ENCODE assay signal across 16 cellular contexts in the genomic region with DNA sequence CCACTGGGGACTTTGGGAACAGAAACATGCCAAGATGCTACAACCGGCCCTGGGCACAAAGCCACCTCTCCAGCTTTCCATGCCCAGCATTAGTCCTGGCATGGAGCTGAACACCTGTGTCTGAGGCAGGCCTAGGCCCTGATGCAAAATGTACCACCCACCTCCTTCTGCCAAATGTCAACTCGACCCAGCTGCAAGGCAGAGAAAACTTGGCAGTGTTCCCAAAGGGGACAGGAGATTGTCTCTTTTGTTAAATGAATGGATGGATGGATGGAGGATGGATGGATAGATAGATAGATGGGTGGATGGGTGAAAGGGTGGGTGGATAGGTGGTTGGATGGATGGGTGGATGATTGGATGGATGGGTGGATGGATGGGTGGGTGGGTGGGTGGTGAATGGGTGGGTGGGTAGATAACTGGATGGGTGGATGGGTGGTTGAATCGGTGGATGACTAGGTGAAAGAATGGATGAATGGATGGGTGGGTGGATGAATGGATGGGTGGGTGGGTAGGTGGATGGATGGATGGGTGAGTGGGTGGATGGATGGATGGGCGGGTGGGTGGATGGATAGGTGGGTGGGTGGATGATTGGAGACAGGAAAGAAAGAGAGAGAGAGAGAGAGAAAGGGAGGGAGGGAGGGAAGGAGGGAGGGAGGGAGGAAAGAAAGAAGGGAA.
DNase-seq lines count a peak whose midpoint lies in the region; ATAC-seq and TF ChIP-seq lines count a peak whose summit lies in the region.
"Had no signal": no experiment of that assay in that cellular context is flagged by ENCODE, and none has a peak within 500 bp of the region (broad histone marks: within the 10 kb centered on the region; RNA-seq: fewer than 3 reads in every experiment).

No MANE protein-coding gene starts in this region.

- no peak for TF ChIP-seq CTCF in osteocyte (IDR thresholded peaks at IDR 0.05)

- no peak for ATAC-seq in activated naive CD8-positive, alpha-beta T cell treated with anti-CD3 and anti-CD28 coated beads, Interleukin-2, amount 10 ng/mL, durations not matched to agents 7 days and 5 days (ENCODE audit: low read depth)
- no peak for ATAC-seq in central memory CD8-positive, alpha-beta T cell (replicated peaks; ENCODE audit: extremely low read depth, poor library complexity, severe bottlenecking)
- ATAC-seq: heart left ventricle, psoas muscle had no signal

- H3K9me3 Mint-ChIP-seq in activated naive CD8-positive, alpha-beta T cell treated with anti-CD3 and anti-CD28 coated beads, Interleukin-2, amount 10 ng/mL, durations not matched to agents 7 days and 5 days: no peaks in the 10 kb centered on the region
- H3K9me3 Mint-ChIP-seq in activated naive CD8-positive, alpha-beta T cell treated with anti-CD3 and anti-CD28 coated beads for 36 hours: no peaks in the 10 kb centered on the region
- H3K9me3 Mint-ChIP-seq in central memory CD8-positive, alpha-beta T cell: no peaks in the 10 kb centered on the region
- no peaks in the 10 kb centered on the region for H3K9me3 Mint-ChIP-seq in osteocyte (ENCODE audit: unreplicated experiment)

- H3K4me1 Mint-ChIP-seq in activated naive CD8-positive, alpha-beta T cell treated with anti-CD3 and anti-CD28 coated beads, Interleukin-2, amount 10 ng/mL, durations not matched to agents 7 days and 5 days: peaks cover 46% of the 10 kb centered on the region
- H3K4me1 Mint-ChIP-seq in activated naive CD8-positive, alpha-beta T cell treated with anti-CD3 and anti-CD28 coated beads for 36 hours: peaks cover 64% of the 10 kb centered on the region
- peaks cover 89% of the 10 kb centered on the region for H3K4me1 Mint-ChIP-seq in central memory CD8-positive, alpha-beta T cell
- peaks cover 21% of the 10 kb centered on the region for H3K4me1 Mint-ChIP-seq in osteocyte (ENCODE audit: unreplicated experiment)

- no peak overlapping the region for H3K4me3 Mint-ChIP-seq in activated naive CD8-positive, alpha-beta T cell treated with anti-CD3 and anti-CD28 coated beads, Interleukin-2, amount 10 ng/mL, durations not matched to agents 7 days and 5 days
- no peak overlapping the region for H3K4me3 Mint-ChIP-seq in activated naive CD8-positive, alpha-beta T cell treated with anti-CD3 and anti-CD28 coated beads for 36 hours
- H3K4me3 Mint-ChIP-seq in central memory CD8-positive, alpha-beta T cell: no peak overlapping the region
- no peak overlapping the region for H3K4me3 Mint-ChIP-seq in osteocyte (ENCODE audit: unreplicated experiment)

- no peak for DNase-seq in activated naive CD8-positive, alpha-beta T cell treated with anti-CD3 and anti-CD28 coated beads, Interleukin-2, amount 10 ng/mL, durations not matched to agents 7 days and 5 days
- DNase-seq in activated naive CD8-positive, alpha-beta T cell treated with anti-CD3 and anti-CD28 coated beads for 36 hours: no peak
- DNase-seq in NCI-H2029 treated with DMSO at 0.1 percent for 48 hours (lab: John Stamatoyannopoulos, UW) (peak; percentile 16), HPDE6-E6E7 (ENCODE audit: extremely low spot score) (no peak), osteocyte (ENCODE audit: extremely low spot score, unreplicated experiment) (no peak), GDM1 (lab: John Stamatoyannopoulos, UW) (no peak), iPS-NIHi7 (ENCODE audit: extremely low spot score) (no peak)
- DNase-seq in central memory CD8-positive, alpha-beta T cell (ENCODE audit: low spot score in 2 of 2): no peak
- DNase-seq: activated CD4-positive, alpha-beta T cell treated with anti-CD3 and anti-CD28 coated beads for 4 hours; activated T-cell treated with anti-CD3 and anti-CD28 coated beads, Interleukin-2, amount 50 U/mL, for 48 hours; dermis blood vessel endothelial cell; kidney glomerular epithelial cell; NCI-H526; Peyer's patch had no signal

- peak overlapping the region; percentile 58 for H3K27ac Mint-ChIP-seq in activated naive CD8-positive, alpha-beta T cell treated with anti-CD3 and anti-CD28 coated beads, Interleukin-2, amount 10 ng/mL, durations not matched to agents 7 days and 5 days
- H3K27ac Mint-ChIP-seq in activated naive CD8-positive, alpha-beta T cell treated with anti-CD3 and anti-CD28 coated beads for 36 hours: no peak overlapping the region
- H3K27ac Mint-ChIP-seq in central memory CD8-positive, alpha-beta T cell (ENCODE audit: low read depth): peak overlapping the region; percentile 98
- no peak overlapping the region for H3K27ac Mint-ChIP-seq in osteocyte (ENCODE audit: unreplicated experiment)

- peaks cover 1% of the 10 kb centered on the region for H3K36me3 Mint-ChIP-seq in activated naive CD8-positive, alpha-beta T cell treated with anti-CD3 and anti-CD28 coated beads, Interleukin-2, amount 10 ng/mL, durations not matched to agents 7 days and 5 days
- no peaks in the 10 kb centered on the region for H3K36me3 Mint-ChIP-seq in activated naive CD8-positive, alpha-beta T cell treated with anti-CD3 and anti-CD28 coated beads for 36 hours
- peaks cover 20% of the 10 kb centered on the region for H3K36me3 Mint-ChIP-seq in central memory CD8-positive, alpha-beta T cell (ENCODE audit: insufficient read depth)
- H3K36me3 Mint-ChIP-seq in osteocyte (ENCODE audit: unreplicated experiment): no peaks in the 10 kb centered on the region

- POLR2A ChIA-PET in activated naive CD8-positive, alpha-beta T cell treated with anti-CD3 and anti-CD28 coated beads, Interleukin-2, amount 10 ng/mL, durations not matched to agents 7 days and 5 days (lab: Charles Lee): interaction anchor here (0.8 to 1.8 kb wide), 4 partner anchors 13 to 101 kb away, joined by 3 to 6 read pairs (median 3); a partner anchor contains a TSS

- peaks cover 25% of the 10 kb centered on the region for H3K27me3 Mint-ChIP-seq in activated naive CD8-positive, alpha-beta T cell treated with anti-CD3 and anti-CD28 coated beads, Interleukin-2, amount 10 ng/mL, durations not matched to agents 7 days and 5 days
- H3K27me3 Mint-ChIP-seq in activated naive CD8-positive, alpha-beta T cell treated with anti-CD3 and anti-CD28 coated beads for 36 hours: no peaks in the 10 kb centered on the region
- no peaks in the 10 kb centered on the region for H3K27me3 Mint-ChIP-seq in central memory CD8-positive, alpha-beta T cell
- peaks cover 57% of the 10 kb centered on the region for H3K27me3 Mint-ChIP-seq in osteocyte (ENCODE audit: unreplicated experiment)

Comparison
In these comparisons a context has a peak if more than half of its experiments do, and no peak if none do; other contexts are left out.
1. H3K27ac Mint-ChIP-seq: peak in activated naive CD8-positive, alpha-beta T cell treated with anti-CD3 and anti-CD28 coated beads, Interleukin-2, amount 10 ng/mL, durations not matched to agents 7 days and 5 days (single experiment) and central memory CD8-positive, alpha-beta T cell (single experiment); none in activated naive CD8-positive, alpha-beta T cell treated with anti-CD3 and anti-CD28 coated beads for 36 hours (single experiment) and osteocyte (single experiment).